In genomic region chr9:136578915-136579637, GRCh38 we compare ENCODE assay signal across 11 cellular contexts. TPM values are rescaled to one million over a fixed set of nuclear protein-coding genes. Genes with fewer than 3 reads are reported as not detected.
DNase-seq lines count a peak whose midpoint lies in the region; ATAC-seq, FAIRE-seq and TF ChIP-seq lines count a peak whose summit lies in the region.
"Had no signal": no experiment of that assay in that cellular context is flagged by ENCODE, and none has a peak within 500 bp of the region (broad histone marks: within the 10 kb centered on the region; RNA-seq: fewer than 3 reads in every experiment).

No MANE protein-coding gene starts in this region.

- H3K4me1 ChIP-seq in A673 (ENCODE audit: insufficient read depth, low read length, poor library complexity, severe bottlenecking): no peaks in the 10 kb centered on the region
- no peaks in the 10 kb centered on the region for H3K4me1 ChIP-seq in prostate gland (replicated peaks)
- H3K4me1 ChIP-seq: uterus had no signal

- H3K36me3 ChIP-seq in A673 (ENCODE audit: insufficient read depth, low read length, poor library complexity, severe bottlenecking) (no peaks in the 10 kb centered on the region), prostate gland (no peaks in the 10 kb centered on the region)
- H3K36me3 ChIP-seq: uterus had no signal

- TF ChIP-seq POLR2A in prostate gland (IDR thresholded peaks at IDR 0.05) (no peak), GM12891 (IDR thresholded peaks at IDR 0.05; ENCODE audit: low read depth, low read length) (no peak)

- WGBS in prostate gland: 64% methylated on average over 15 of the region's 15 CpGs

- H3K9me3 ChIP-seq in A673 (ENCODE audit: low read depth, low read length, poor library complexity, severe bottlenecking) (no peaks in the 10 kb centered on the region), prostate gland (no peaks in the 10 kb centered on the region)
- H3K9me3 ChIP-seq: uterus had no signal

- TF ChIP-seq CTCF in A673 (conservative IDR thresholded peaks at IDR 0.05; ENCODE audit: low read depth, low read length) (no peak), GM12873 (IDR thresholded peaks at IDR 0.05; ENCODE audit: insufficient read depth, low read depth, low read length, missing control alignments) (peak; percentile 15), prostate gland (IDR thresholded peaks at IDR 0.05) (no peak)

- H3K4me3 ChIP-seq in A673 (ENCODE audit: low read depth, low read length, poor library complexity, severe bottlenecking): no peak overlapping the region
- H3K4me3 ChIP-seq in prostate gland: no peak overlapping the region
- H3K4me3 ChIP-seq: uterus had no signal

- POLR2A ChIA-PET in A673 (lab: Charles Lee; ENCODE audit: low non-redundant PET): interaction anchor here (0.6 kb wide), 1 partner anchor 241 kb away, joined by 11 read pairs; no protein-coding TSS in a partner anchor

- FAIRE-seq in GM12891 (lab: Jason Lieb, UNC): no peak

- H3K27me3 ChIP-seq in A673 (replicated peaks; ENCODE audit: insufficient read depth, low read depth, low read length, poor library complexity) (no peaks in the 10 kb centered on the region), prostate gland (replicated peaks; ENCODE audit: insufficient read depth) (no peaks in the 10 kb centered on the region)
- H3K27me3 ChIP-seq: uterus had no signal

- CTCF ChIA-PET in A673 (lab: Charles Lee): no interaction called here

- ATAC-seq in left ventricle myocardium superior (peak; percentile 15), GM19455 (IDR thresholded peaks at IDR 0.05; ENCODE audit: unreplicated experiment) (no peak)

- H3K27ac ChIP-seq in A673 (ENCODE audit: low read depth, low read length, poor library complexity, severe bottlenecking): no peak overlapping the region
- H3K27ac ChIP-seq in prostate gland: no peak overlapping the region
- H3K27ac ChIP-seq: uterus had no signal

- peak; percentile 32 for DNase-seq in A673 (ENCODE audit: low spot score)
- peak; percentile 50 for DNase-seq in SW480 (ENCODE audit: low spot score)
- DNase-seq in left ventricle myocardium superior: peak; percentile 58
- DNase-seq in DMS79 (lab: John Stamatoyannopoulos, UW): no peak
- no peak for DNase-seq in prostate gland (ENCODE audit: low spot score)
- no peak for DNase-seq in GM12891 (ENCODE audit: insufficient read length, low spot score)
- DNase-seq: activated T-cell treated with anti-CD3 and anti-CD28 coated beads, Interleukin-2, amount 50 U/mL, for 24 hours; stimulated activated CD4-positive, alpha-beta T cell treated with anti-CD3 and anti-CD28 coated beads, Interleukin-2, amount 100 ng/mL, for 24 hours; uterus had no signal

- intact Hi-C loops in A673 (cut with micrococcal nuclease; ENCODE audit: unreplicated experiment): no loop called here
- intact Hi-C loops in left ventricle myocardium superior (cut with micrococcal nuclease): no loop called here
- intact Hi-C loops in prostate gland (cut with DNase I): no loop called here

- BruUV-seq in A673 (replicated peaks; lab: Mats Ljungman, UMichigan): no TSS peak

TF ChIP-seq in GM12891, 5 proteins besides CTCF, POLR2A, EP300 and RAD21:
- no peak for TF ChIP-seq SPI1 (IDR thresholded peaks at IDR 0.05; ENCODE audit: low read depth, low read length)
- no peak for TF ChIP-seq POLR2AphosphoS5 (IDR thresholded peaks at IDR 0.05; ENCODE audit: low read depth, low read length)
- no peak for TF ChIP-seq POU2F2 (IDR thresholded peaks at IDR 0.05; ENCODE audit: low read depth, low read length)
- no peak for TF ChIP-seq TAF1 (IDR thresholded peaks at IDR 0.05; ENCODE audit: low read depth, low read length)
- no peak for TF ChIP-seq PAX5 (IDR thresholded peaks at IDR 0.05; ENCODE audit: insufficient read depth, low read length, severe bottlenecking)
TF ChIP-seq in GM12891: peak in this region for 0.

RNA-seq across cellular contexts. Expression of gene NOTCH1, which starts 33.2 kb away (rescaled TPM):
- total RNA-seq in A673 (2021) (37.2 and 50.2 TPM in 2 replicates), left ventricle myocardium superior (15.4 TPM), prostate gland (10 to 100 TPM; 38.0 to 63.3 TPM)
- polyA plus RNA-seq in GM12891 (2012; ENCODE audit: low read depth, missing spikeins): 7.0 TPM

Comparison
In these comparisons a context has a peak if more than half of its experiments do, and no peak if none do; other contexts are left out.
1. DNase-seq: peak in A673 (single experiment), SW480 (single experiment) and left ventricle myocardium superior (single experiment); none in DMS79 (single experiment), prostate gland (single experiment) and GM12891 (single experiment).